29 cellular contexts compared by ENCODE assay signal in genomic region chrX:118724352-118724751, GRCh38. TPM values are rescaled to one million over a fixed set of nuclear protein-coding genes. Genes with fewer than 3 reads are reported as not detected.
A peak's percentile ranks its signal among the peaks of the same experiment; 100 is the strongest.
DNase-seq lines count a peak whose midpoint lies in the region; ATAC-seq, FAIRE-seq and TF ChIP-seq lines count a peak whose summit lies in the region.
"Had no signal": no experiment of that assay in that cellular context is flagged by ENCODE, and none has a peak within 500 bp of the region (broad histone marks: within the 10 kb centered on the region; RNA-seq: fewer than 3 reads in every experiment).

No MANE protein-coding gene starts in this region.

- CTCF ChIA-PET in HepG2 (lab: Yijun Ruan, JAX; ENCODE audit: low intra/inter-chr PET ratio, low total read pairs) = no interaction called here
- CTCF ChIA-PET in PC-3 (lab: Charles Lee) = no interaction called here

- ATAC-seq in HepG2 = no peak
- no peak for ATAC-seq in right lobe of liver
- ATAC-seq in PC-3 = no peak
- no peak for ATAC-seq in GM18520 (IDR thresholded peaks at IDR 0.05; ENCODE audit: unreplicated experiment)
- ATAC-seq: CD8-positive, alpha-beta T cell; left lobe of liver; right cardiac atrium; T-cell had no signal

- peaks cover 2% of the 10 kb centered on the region for H3K27me3 Mint-ChIP-seq in endodermal cell (ENCODE audit: insufficient read depth)
- H3K27me3 Mint-ChIP-seq: type B pancreatic cell had no signal

- peaks cover 23% of the 10 kb centered on the region for H3K4me1 Mint-ChIP-seq in endodermal cell

- TF ChIP-seq CTCF in HepG2 (CRISPR knock-in tag; IDR thresholded peaks at IDR 0.05) = no peak
- no peak for TF ChIP-seq CTCF in right lobe of liver (IDR thresholded peaks at IDR 0.05)
- no peak for TF ChIP-seq CTCF in PC-3 (conservative IDR thresholded peaks at IDR 0.05; ENCODE audit: low read depth, low read length)
- no peak for TF ChIP-seq CTCF in foreskin fibroblast (IDR thresholded peaks at IDR 0.05; ENCODE audit: low read depth, low read length)
- TF ChIP-seq CTCF in endodermal cell (conservative IDR thresholded peaks at IDR 0.05) = no peak

- H3K4me2 ChIP-seq in HepG2 (ENCODE audit: low read depth, low read length) = peak overlapping the region; percentile 51; the same call in 1 of the 2 replicates
- peak overlapping the region; percentile 55 for H3K4me2 ChIP-seq in PC-3 (ENCODE audit: low read length)
- H3K4me2 ChIP-seq: neural progenitor cell had no signal

- BruUV-seq in HepG2 (replicated peaks; lab: Mats Ljungman, UMichigan) (no TSS peak), PC-3 (replicated peaks; lab: Mats Ljungman, UMichigan) (no TSS peak)

- POLR2A ChIA-PET in HepG2 (lab: Yijun Ruan, JAX) = no interaction called here
- POLR2A ChIA-PET in PC-3 (lab: Charles Lee; ENCODE audit: unreplicated experiment) = no interaction called here

- no peak overlapping the region for H3K27ac Mint-ChIP-seq in endodermal cell
- H3K27ac Mint-ChIP-seq: activated naive CD8-positive, alpha-beta T cell treated with anti-CD3 and anti-CD28 coated beads, Interleukin-2, amount 10 ng/mL, durations not matched to agents 7 days and 5 days; activated T-cell treated with anti-CD3 and anti-CD28 coated beads, Interleukin-2, amount 50 U/mL, for 24 hours; CD8-positive, alpha-beta T cell; neural progenitor cell; T-cell; type B pancreatic cell had no signal

- H3K4me3 Mint-ChIP-seq in endodermal cell = no peak overlapping the region
- H3K4me3 Mint-ChIP-seq: activated naive CD8-positive, alpha-beta T cell treated with anti-CD3 and anti-CD28 coated beads, Interleukin-2, amount 10 ng/mL, durations not matched to agents 7 days and 5 days; activated T-cell treated with anti-CD3 and anti-CD28 coated beads, Interleukin-2, amount 50 U/mL, for 24 hours; CD8-positive, alpha-beta T cell; neural progenitor cell; T-cell had no signal

- 52% methylated on average over 3 of the region's 6 CpGs for WGBS in HepG2 (ENCODE audit: low lambda C conversion rate)
- 39% methylated on average over 5 of the region's 6 CpGs for WGBS in right lobe of liver (ENCODE audit: insufficient coverage, low coverage, low lambda C conversion rate, missing lambda C conversion rate)
- WGBS in endodermal cell (ENCODE audit: insufficient coverage in 1 of 2, insufficient read length in 1 of 2), 2 experiments = 56% methylated on average over 3 of the region's 6 CpGs; no CpG with 5 or more reads in 1 of the 2 experiments

- FAIRE-seq in HepG2 (lab: Jason Lieb, UNC) = no peak

- H3K9me2 ChIP-seq in PC-3 (replicated peaks; ENCODE audit: low read length) = no peaks in the 10 kb centered on the region

- H2AFZ ChIP-seq in HepG2 (ENCODE audit: low read length) = no peak overlapping the region
- no peak overlapping the region for H2AFZ ChIP-seq in PC-3 (ENCODE audit: low read length)
- H2AFZ ChIP-seq: neural progenitor cell had no signal

- no peaks in the 10 kb centered on the region for H3K36me3 ChIP-seq in HepG2 (replicated peaks in 1 of 2; ENCODE audit: control insufficient read depth in 1 of 2, insufficient read depth in 2 of 2, low read length in 2 of 2)
- H3K36me3 ChIP-seq in right lobe of liver = no peaks in the 10 kb centered on the region
- no peaks in the 10 kb centered on the region for H3K36me3 ChIP-seq in PC-3 (ENCODE audit: low read depth, low read length)
- H3K36me3 ChIP-seq in muscle layer of colon (ENCODE audit: insufficient read depth, low read length) = no peaks in the 10 kb centered on the region
- H3K36me3 ChIP-seq in endodermal cell (ENCODE audit: control insufficient read depth, insufficient read depth, low read length) = no peaks in the 10 kb centered on the region
- H3K36me3 ChIP-seq: cardiac muscle cell, colonic mucosa, neural progenitor cell had no signal

- no peaks in the 10 kb centered on the region for H3K36me3 Mint-ChIP-seq in endodermal cell (ENCODE audit: low read depth)
- H3K36me3 Mint-ChIP-seq: activated naive CD8-positive, alpha-beta T cell treated with anti-CD3 and anti-CD28 coated beads, Interleukin-2, amount 10 ng/mL, durations not matched to agents 7 days and 5 days; CD8-positive, alpha-beta T cell; neural progenitor cell; T-cell; type B pancreatic cell had no signal

- no peak for DNase-seq in HepG2 (ENCODE audit: low spot score)
- no peak for DNase-seq in right lobe of liver
- DNase-seq in PC-3 = no peak
- no peak for DNase-seq in UCSD-AML1 (lab: John Stamatoyannopoulos, UW; ENCODE audit: unreplicated experiment)
- DNase-seq in foreskin fibroblast = no peak
- no peak for DNase-seq in endodermal cell
- DNase-seq: activated CD4-positive, alpha-beta T cell treated with anti-CD3 and anti-CD28 coated beads, Interleukin-2, amount 50 U/mL, for 1 hour; activated CD4-positive, CD25-positive, alpha-beta regulatory T cell; activated effector memory CD4-positive, alpha-beta T cell treated with anti-CD3 and anti-CD28 coated beads, Interleukin-2, amount 50 U/mL, for 16 hours; activated naive CD8-positive, alpha-beta T cell treated with anti-CD3 and anti-CD28 coated beads, Interleukin-2, amount 10 ng/mL, durations not matched to agents 7 days and 5 days; activated T-cell treated with anti-CD3 and anti-CD28 coated beads, Interleukin-2, amount 50 U/mL, for 24 hours; aorta; CD8-positive, alpha-beta T cell; effector CD8-positive, alpha-beta T cell; NCI-H446; NCI-H748 treated with DMSO at 0.1 percent for 48 hours; posterior cingulate gyrus; right cardiac atrium; stimulated activated CD4-positive, alpha-beta T cell treated with anti-CD3 and anti-CD28 coated beads, Interleukin-2, amount 100 ng/mL, for 48 hours; substantia nigra; T-cell had no signal

- H3K27ac ChIP-seq in HepG2 (ENCODE audit: extremely low read length, insufficient read depth, low read length) (no peak overlapping the region), right lobe of liver (no peak overlapping the region), PC-3 (ENCODE audit: low read length) (no peak overlapping the region), muscle layer of colon (ENCODE audit: low read depth, low read length) (peak overlapping the region; percentile 66), endodermal cell (ENCODE audit: low read depth, low read length) (no peak overlapping the region)
- H3K27ac ChIP-seq: cardiac muscle cell, HL-60, neural progenitor cell had no signal

- TF ChIP-seq RAD21 in HepG2 (CRISPR knock-in tag; IDR thresholded peaks at IDR 0.05) = no peak

- in situ Hi-C loops in HepG2 (cut with HindIII; ENCODE audit: extremely low pct_ligation_motif_present, low pct_unique_long_range_greater_than_20kb) = no loop called here

- TF ChIP-seq EP300 in HepG2 (IDR thresholded peaks at IDR 0.05; ENCODE audit: low read depth in 2 of 2, low read length in 2 of 2) = no peak
- no peak for TF ChIP-seq EP300 in HepG2 (CRISPR knock-in tag; IDR thresholded peaks at IDR 0.05; ENCODE audit: borderline replicate concordance)

- H3K27me3 ChIP-seq in HepG2 (ENCODE audit: control insufficient read depth in 1 of 2, insufficient read depth in 2 of 2, low read length in 2 of 2) = no peaks in the 10 kb centered on the region
- no peaks in the 10 kb centered on the region for H3K27me3 ChIP-seq in right lobe of liver
- H3K27me3 ChIP-seq in PC-3 (ENCODE audit: low read length) = no peaks in the 10 kb centered on the region
- no peaks in the 10 kb centered on the region for H3K27me3 ChIP-seq in muscle layer of colon (ENCODE audit: control insufficient read depth in 1 of 2, insufficient read depth in 2 of 2, low read length in 2 of 2)
- no peaks in the 10 kb centered on the region for H3K27me3 ChIP-seq in endodermal cell (ENCODE audit: control insufficient read depth, insufficient read depth, low read length, poor library complexity, severe bottlenecking)
- H3K27me3 ChIP-seq: cardiac muscle cell, colonic mucosa had no signal

- H4K20me1 ChIP-seq in HepG2 (ENCODE audit: insufficient read depth, low read length) (no peaks in the 10 kb centered on the region), PC-3 (ENCODE audit: low read length) (no peaks in the 10 kb centered on the region)

- intact Hi-C loops in HepG2 (cut with micrococcal nuclease; ENCODE audit: unreplicated experiment) (no loop called here), right lobe of liver (cut with DNase I) (no loop called here), PC-3 (cut with micrococcal nuclease) (no loop called here)

- H3F3A ChIP-seq in PC-3 (ENCODE audit: low read length, unreplicated experiment) = no peaks in the 10 kb centered on the region

- no peaks in the 10 kb centered on the region for H3K9me3 ChIP-seq in HepG2 (ENCODE audit: low read length)
- no peaks in the 10 kb centered on the region for H3K9me3 ChIP-seq in right lobe of liver
- H3K9me3 ChIP-seq in PC-3 (ENCODE audit: low read length) = no peaks in the 10 kb centered on the region
- H3K9me3 ChIP-seq in muscle layer of colon (ENCODE audit: low read length) = no peaks in the 10 kb centered on the region
- H3K9me3 ChIP-seq in endodermal cell (ENCODE audit: control insufficient read depth, low read length) = peaks cover 6% of the 10 kb centered on the region
- H3K9me3 ChIP-seq: colonic mucosa had no signal

- TF ChIP-seq POLR2A in HepG2 (IDR thresholded peaks at IDR 0.05; ENCODE audit: insufficient read depth in 1 of 2, low read depth in 2 of 2, low read length in 2 of 2) (no peak), right lobe of liver (IDR thresholded peaks at IDR 0.05) (no peak)

- H3K9me3 Mint-ChIP-seq in endodermal cell = peaks cover 51% of the 10 kb centered on the region
- H3K9me3 Mint-ChIP-seq: activated naive CD8-positive, alpha-beta T cell treated with anti-CD3 and anti-CD28 coated beads, Interleukin-2, amount 10 ng/mL, durations not matched to agents 7 days and 5 days; activated T-cell treated with anti-CD3 and anti-CD28 coated beads, Interleukin-2, amount 50 U/mL, for 24 hours; CD8-positive, alpha-beta T cell; neural progenitor cell; T-cell; type B pancreatic cell had no signal

- no peak overlapping the region for H3K9ac ChIP-seq in HepG2 (ENCODE audit: insufficient read depth, low read depth, low read length)
- no peak overlapping the region for H3K9ac ChIP-seq in PC-3 (ENCODE audit: low read length)
- H3K9ac ChIP-seq in muscle layer of colon (ENCODE audit: low read length) = no peak overlapping the region
- H3K9ac ChIP-seq in endodermal cell (ENCODE audit: extremely low read depth, low read length, poor library complexity, severe bottlenecking) = no peak overlapping the region
- H3K9ac ChIP-seq: neural progenitor cell had no signal

- H3K79me2 ChIP-seq in HepG2 (ENCODE audit: insufficient read depth, low read length) = peaks cover 14% of the 10 kb centered on the region
- peaks cover 18% of the 10 kb centered on the region for H3K79me2 ChIP-seq in PC-3 (ENCODE audit: low read length)

- H3K4me1 ChIP-seq in HepG2 (ENCODE audit: insufficient read depth, low read length) (peaks cover 40% of the 10 kb centered on the region), right lobe of liver (peaks cover 0 to 26% (median 7%) of the 10 kb centered on the region in 4 donors), PC-3 (ENCODE audit: insufficient read depth, low read length) (peaks cover 48% of the 10 kb centered on the region), muscle layer of colon (ENCODE audit: insufficient read depth, low read length) (peaks cover 30% of the 10 kb centered on the region), endodermal cell (ENCODE audit: control insufficient read depth, insufficient read depth, low read length) (no peaks in the 10 kb centered on the region)
- H3K4me1 ChIP-seq: colonic mucosa, neural progenitor cell had no signal

- H3K4me3 ChIP-seq in HepG2 (replicated peaks in 1 of 3; ENCODE audit: insufficient read depth in 1 of 3, low read depth in 2 of 3, low read length in 3 of 3) (no peak overlapping the region), right lobe of liver (no peak overlapping the region), PC-3 (ENCODE audit: low read length) (no peak overlapping the region), muscle layer of colon (ENCODE audit: low read depth in 1 of 2, low read length in 2 of 2) (no peak overlapping the region), foreskin fibroblast (ENCODE audit: low read depth in 1 of 2, low read length in 2 of 2) (no peak overlapping the region), endodermal cell (ENCODE audit: low read length) (no peak overlapping the region)
- H3K4me3 ChIP-seq: cardiac muscle cell, colonic mucosa, neural progenitor cell had no signal

RNA-seq across cellular contexts. Expression of gene IL13RA1, which starts 3.1 kb away (rescaled TPM):
- total RNA-seq in HepG2 (2016; rRNA removed; fragmentation: Illumina TruSeq; extraction: Trizol) (31.3 and 56.6 TPM in 2 replicates), right lobe of liver (100 to 1,000 TPM in 1 of 6 experiments, 10 to 100 TPM in 5; 54.6 to 115 (median 74.7) TPM), PC-3 (2014; rRNA removed) (33.4 and 33.5 TPM in 2 replicates), endodermal cell (10 to 100 TPM; 27.8 to 32.9 TPM)
- total RNA-seq in HepG2 (2016; cell fraction: cytosol; rRNA removed; fragmentation: Illumina TruSeq; extraction: Trizol; ENCODE audit: low read depth) = 16.2 and 19.9 TPM in 2 replicates
- 29.1 and 55.6 TPM in 2 replicates for total RNA-seq in HepG2 (2016; cell fraction: insoluble cytoplasmic fraction; rRNA removed; fragmentation: Illumina TruSeq; extraction: Trizol)
- 29.6 and 33.1 TPM in 2 replicates for total RNA-seq in HepG2 (2016; cell fraction: membrane; rRNA removed; fragmentation: Illumina TruSeq; extraction: Trizol)
- 46.9 and 60.6 TPM in 2 replicates for total RNA-seq in HepG2 (2016; cell fraction: nucleus; rRNA removed; fragmentation: Illumina TruSeq; extraction: Trizol)
- 51.4 and 73.5 TPM in 2 replicates for polyA plus RNA-seq in HepG2 (2011; rRNA removed)
- 37.6 and 53.6 TPM in 2 replicates for polyA plus RNA-seq in HepG2 (2011; cell fraction: cytosol; rRNA removed)
- polyA plus RNA-seq in HepG2 (2011; cell fraction: nucleus; rRNA removed) = 14.4 and 16.3 TPM in 2 replicates
- polyA plus RNA-seq in HepG2 (2012) = 46.5 and 51.7 TPM in 2 replicates
- polyA plus RNA-seq in HepG2 (2016; cell fraction: cytosol; fragmentation: Illumina TruSeq; extraction: Trizol; ENCODE audit: low read depth) = 12.8 and 13.5 TPM in 2 replicates
- 28.0 and 29.4 TPM in 2 replicates for polyA plus RNA-seq in HepG2 (2016; cell fraction: insoluble cytoplasmic fraction; fragmentation: Illumina TruSeq; extraction: Trizol; ENCODE audit: low read depth)
- 22.0 and 23.4 TPM in 2 replicates for polyA plus RNA-seq in HepG2 (2016; cell fraction: membrane; fragmentation: Illumina TruSeq; extraction: Trizol; ENCODE audit: low read depth)
- 59.8 and 60.8 TPM in 2 replicates for polyA plus RNA-seq in HepG2 (2016; cell fraction: nucleus; fragmentation: Illumina TruSeq; extraction: Trizol; ENCODE audit: insufficient read depth, low read depth)
- 17.3 and 29.2 TPM in 2 replicates for polyA minus RNA-seq in HepG2 (2011; rRNA and poly(A)+ RNA removed; ENCODE audit: low replicate concordance)
- 49.9 and 51.3 TPM in 2 replicates for polyA minus RNA-seq in HepG2 (2011; cell fraction: cytosol; rRNA and poly(A)+ RNA removed)
- polyA minus RNA-seq in HepG2 (2011; cell fraction: nucleus; rRNA and poly(A)+ RNA removed) = 44.3 and 46.5 TPM in 2 replicates
- polyA plus RNA-seq in endodermal cell (2013, experiment 1 of 2) = 16.5 TPM
- polyA plus RNA-seq in endodermal cell (2013, experiment 2 of 2) = 17.6 TPM
